Comparison of ENCODE assay signal across 15 cellular contexts in the genomic region with DNA sequence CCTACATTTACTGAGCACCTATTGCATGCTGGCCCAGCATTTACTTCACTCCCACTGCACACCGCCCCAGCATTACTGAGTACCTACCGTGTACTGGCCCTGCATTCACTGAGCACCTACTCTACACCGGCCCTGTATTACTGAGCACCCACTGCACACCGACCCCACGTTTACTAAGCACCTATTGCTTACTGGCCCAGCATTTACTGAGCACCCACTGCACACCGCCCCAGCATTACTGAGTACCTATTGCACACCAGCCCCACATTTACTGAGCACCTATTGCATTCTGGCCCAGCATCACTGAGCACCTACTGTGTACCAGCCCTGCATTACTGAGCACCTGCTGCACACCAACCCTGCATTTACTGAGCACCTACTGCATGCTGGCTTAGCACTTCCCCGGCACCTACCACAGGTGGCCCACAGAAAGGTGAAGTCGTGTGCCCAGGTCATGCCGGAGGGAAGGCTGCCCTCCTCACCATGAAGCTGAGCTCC. TPM values are rescaled to one million over a fixed set of nuclear protein-coding genes. Genes with fewer than 3 reads are reported as not detected.
A peak's percentile ranks its signal among the peaks of the same experiment; 100 is the strongest.
DNase-seq lines count a peak whose midpoint lies in the region; ATAC-seq and TF ChIP-seq lines count a peak whose summit lies in the region.
"Had no signal": no experiment of that assay in that cellular context is flagged by ENCODE, and none has a peak within 500 bp of the region (broad histone marks: within the 10 kb centered on the region; RNA-seq: fewer than 3 reads in every experiment).

No MANE protein-coding gene starts in this region.

- DNase-seq in activated naive CD8-positive, alpha-beta T cell treated with anti-CD3 and anti-CD28 coated beads, Interleukin-2, amount 50 U/mL, for 24 hours = no peak
- DNase-seq in T-helper 17 cell (no peak), immature natural killer cell (no peak), type B pancreatic cell (ENCODE audit: extremely low spot score, unreplicated experiment) (no peak), NCI-H2107 treated with DMSO at 0.1 percent for 48 hours (lab: John Stamatoyannopoulos, UW; ENCODE audit: unreplicated experiment) (no peak)
- DNase-seq: AML-193, H7, IMR-90, NCI-H1417 treated with DMSO at 0.1 percent for 48 hours, NCI-H2029 treated with DMSO at 0.1 percent for 48 hours, NCI-H524, Peyer's patch, SHP77 treated with DMSO at 0.1 percent for 48 hours had no signal

- no peak for TF ChIP-seq CTCF in type B pancreatic cell (conservative IDR thresholded peaks at IDR 0.05)

- no peak for ATAC-seq in activated naive CD8-positive, alpha-beta T cell treated with anti-CD3 and anti-CD28 coated beads, Interleukin-2, amount 50 U/mL, for 24 hours
- ATAC-seq in T-helper 17 cell = no peak
- no peak for ATAC-seq in HG03175 (IDR thresholded peaks at IDR 0.05; ENCODE audit: unreplicated experiment)

- H3K27ac Mint-ChIP-seq in activated naive CD8-positive, alpha-beta T cell = peak overlapping the region; percentile 64
- no peak overlapping the region for H3K27ac Mint-ChIP-seq in activated naive CD8-positive, alpha-beta T cell treated with anti-CD3 and anti-CD28 coated beads, Interleukin-2, amount 50 U/mL, for 24 hours
- H3K27ac Mint-ChIP-seq in T-helper 17 cell (peak overlapping the region; percentile 91), immature natural killer cell (peak overlapping the region in 4 of 6 donors; percentile 37 to 73 (median 62)), type B pancreatic cell (no peak overlapping the region)

- H3K9me3 Mint-ChIP-seq in activated naive CD8-positive, alpha-beta T cell (ENCODE audit: low read depth) = no peaks in the 10 kb centered on the region
- H3K9me3 Mint-ChIP-seq in activated naive CD8-positive, alpha-beta T cell treated with anti-CD3 and anti-CD28 coated beads, Interleukin-2, amount 50 U/mL, for 24 hours = no peaks in the 10 kb centered on the region
- H3K9me3 Mint-ChIP-seq in immature natural killer cell (peaks cover 0 to 2% (median 0%) of the 10 kb centered on the region in 6 donors), type B pancreatic cell (no peaks in the 10 kb centered on the region)

- H3K27me3 Mint-ChIP-seq in activated naive CD8-positive, alpha-beta T cell = no peaks in the 10 kb centered on the region
- H3K27me3 Mint-ChIP-seq in activated naive CD8-positive, alpha-beta T cell treated with anti-CD3 and anti-CD28 coated beads, Interleukin-2, amount 50 U/mL, for 24 hours = no peaks in the 10 kb centered on the region
- H3K27me3 Mint-ChIP-seq in T-helper 17 cell (no peaks in the 10 kb centered on the region), immature natural killer cell (ENCODE audit: low read depth in 3 of 3) (peaks cover 12 to 21% (median 15%) of the 10 kb centered on the region in 3 donors), type B pancreatic cell (peaks cover 3% of the 10 kb centered on the region)

- no peaks in the 10 kb centered on the region for H3K9me3 ChIP-seq in T-helper 17 cell (ENCODE audit: control insufficient read depth, low read length, poor library complexity, severe bottlenecking)
- H3K9me3 ChIP-seq: Peyer's patch had no signal

- H3K4me1 Mint-ChIP-seq in activated naive CD8-positive, alpha-beta T cell (ENCODE audit: low read depth) = peaks cover 38% of the 10 kb centered on the region
- peaks cover 26% of the 10 kb centered on the region for H3K4me1 Mint-ChIP-seq in activated naive CD8-positive, alpha-beta T cell treated with anti-CD3 and anti-CD28 coated beads, Interleukin-2, amount 50 U/mL, for 24 hours
- peaks cover 25% of the 10 kb centered on the region for H3K4me1 Mint-ChIP-seq in T-helper 17 cell
- H3K4me1 Mint-ChIP-seq in immature natural killer cell = peaks cover 26 to 36% of the 10 kb centered on the region in 2 donors
- peaks cover 24% of the 10 kb centered on the region for H3K4me1 Mint-ChIP-seq in type B pancreatic cell (ENCODE audit: unreplicated experiment)

- H3K36me3 Mint-ChIP-seq in activated naive CD8-positive, alpha-beta T cell = peaks cover 4% of the 10 kb centered on the region
- peaks cover 2% of the 10 kb centered on the region for H3K36me3 Mint-ChIP-seq in activated naive CD8-positive, alpha-beta T cell treated with anti-CD3 and anti-CD28 coated beads, Interleukin-2, amount 50 U/mL, for 24 hours (ENCODE audit: low read depth)
- H3K36me3 Mint-ChIP-seq in T-helper 17 cell (ENCODE audit: low read depth) (no peaks in the 10 kb centered on the region), immature natural killer cell (no peaks in the 10 kb centered on the region), type B pancreatic cell (peaks cover 4% of the 10 kb centered on the region)

- H3K4me3 Mint-ChIP-seq in activated naive CD8-positive, alpha-beta T cell = no peak overlapping the region
- no peak overlapping the region for H3K4me3 Mint-ChIP-seq in activated naive CD8-positive, alpha-beta T cell treated with anti-CD3 and anti-CD28 coated beads, Interleukin-2, amount 50 U/mL, for 24 hours
- no peak overlapping the region for H3K4me3 Mint-ChIP-seq in T-helper 17 cell
- H3K4me3 Mint-ChIP-seq in immature natural killer cell = peak overlapping the region in 1 of 5 donors; percentile 2
- peak overlapping the region; percentile 5 for H3K4me3 Mint-ChIP-seq in type B pancreatic cell

RNA-seq across cellular contexts. Expression of gene TPGS1, which starts 6.9 kb away (rescaled TPM):
- total RNA-seq in T-helper 17 cell (10 to 100 TPM; 24.3 to 24.8 TPM), type B pancreatic cell (ENCODE audit: low replicate concordance) (18.0 and 26.1 TPM in 2 replicates)
- polyA plus RNA-seq in immature natural killer cell = 10 to 100 TPM; 28.8 to 63.6 (median 37.0) TPM

RNA-seq across cellular contexts. Expression of gene CDC34, which starts 17.3 kb away (rescaled TPM):
- 10 to 100 TPM; 36.2 to 42.0 TPM for total RNA-seq in T-helper 17 cell
- 10 to 100 TPM; 40.6 to 57.7 (median 48.5) TPM for polyA plus RNA-seq in immature natural killer cell
- total RNA-seq in type B pancreatic cell (ENCODE audit: low replicate concordance) = 93.0 and 95.0 TPM in 2 replicates

RNA-seq across cellular contexts. Expression of gene MADCAM1, which starts 17.9 kb away (rescaled TPM):
- total RNA-seq in T-helper 17 cell (under 1 TPM; 0.15 to 0.31 TPM), type B pancreatic cell (ENCODE audit: low replicate concordance) (0.74 and 2.7 TPM in 2 replicates)
- polyA plus RNA-seq in immature natural killer cell = under 1 TPM in 1 of 3 donors, not detected in 2; 0.30 TPM
- total RNA-seq: H7, IMR-90 had no signal

RNA-seq across cellular contexts. Expression of gene GZMM, which starts 29.6 kb away (rescaled TPM):
- 10 to 100 TPM; 43.8 to 45.6 TPM for total RNA-seq in T-helper 17 cell
- polyA plus RNA-seq in immature natural killer cell = 100 to 1,000 TPM; 584 to 982 (median 652) TPM
- total RNA-seq in type B pancreatic cell (ENCODE audit: low replicate concordance) = 0.34 TPM in 1 of 2 replicates, not detected in the other
- total RNA-seq: IMR-90 had no signal

RNA-seq across cellular contexts. Expression of gene SHC2, which starts 53.4 kb away (rescaled TPM):
- total RNA-seq in T-helper 17 cell = not detected
- polyA plus RNA-seq in immature natural killer cell = not detected
- 35.4 and 40.5 TPM in 2 replicates for total RNA-seq in type B pancreatic cell (ENCODE audit: low replicate concordance)
- total RNA-seq: IMR-90 had no signal

Comparison
In these comparisons a context has a peak if more than half of its experiments do, and no peak if none do; other contexts are left out.
1. H3K27ac Mint-ChIP-seq: peak in activated naive CD8-positive, alpha-beta T cell (single experiment), T-helper 17 cell (single experiment) and immature natural killer cell (4 of 6); none in activated naive CD8-positive, alpha-beta T cell treated with anti-CD3 and anti-CD28 coated beads, Interleukin-2, amount 50 U/mL, for 24 hours (single experiment) and type B pancreatic cell (single experiment).